ENCODE assay signal across 8 cellular contexts in genomic region chr10:13528138-13528874, GRCh38. TPM values are rescaled to one million over a fixed set of nuclear protein-coding genes. Genes with fewer than 3 reads are reported as not detected.
DNase-seq lines count a peak whose midpoint lies in the region; ATAC-seq and TF ChIP-seq lines count a peak whose summit lies in the region.

No MANE protein-coding gene starts in this region.

- TF ChIP-seq CTCF in right lobe of liver (IDR thresholded peaks at IDR 0.05) (no peak), tibial nerve (IDR thresholded peaks at IDR 0.05) (no peak)

- H4K20me1 ChIP-seq in BLaER1 = peaks cover 22% of the 10 kb centered on the region

- peak overlapping the region; percentile 96 for H3K4me2 ChIP-seq in BLaER1

- no peaks in the 10 kb centered on the region for H3K9me3 Mint-ChIP-seq in central memory CD8-positive, alpha-beta T cell

- no peak for TF ChIP-seq POLR2A in right lobe of liver (IDR thresholded peaks at IDR 0.05)
- TF ChIP-seq POLR2A in tibial nerve (IDR thresholded peaks at IDR 0.05) = no peak

- H3K9ac ChIP-seq in BLaER1 = 0 out of 2 replicates have a peak overlapping the region, but pooled peaks have one; percentile 27

- H3K27ac Mint-ChIP-seq in central memory CD8-positive, alpha-beta T cell (ENCODE audit: low read depth) = no peak overlapping the region

- H3K36me3 ChIP-seq in BLaER1 (no peaks in the 10 kb centered on the region), right lobe of liver (no peaks in the 10 kb centered on the region), tibial nerve (no peaks in the 10 kb centered on the region)

- ATAC-seq in central memory CD8-positive, alpha-beta T cell (replicated peaks; ENCODE audit: extremely low read depth, poor library complexity, severe bottlenecking) = no peak
- ATAC-seq in right lobe of liver (peak; percentile 38 to 71 (median 64)), HG03439 (IDR thresholded peaks at IDR 0.05; ENCODE audit: unreplicated experiment) (no peak)

- H3K36me3 Mint-ChIP-seq in central memory CD8-positive, alpha-beta T cell (ENCODE audit: insufficient read depth) = peaks cover 1% of the 10 kb centered on the region

- TF ChIP-seq EP300 in tibial nerve (IDR thresholded peaks at IDR 0.05) = no peak

- H3K4me1 ChIP-seq in BLaER1 (peaks cover 12% of the 10 kb centered on the region), right lobe of liver (peaks cover 0 to 13% (median 6%) of the 10 kb centered on the region in 4 donors), tibial nerve (peaks cover 0 to 29% (median 3%) of the 10 kb centered on the region in 4 donors)

- intact Hi-C loops in right lobe of liver (cut with DNase I) = no loop called here

- H3K27me3 ChIP-seq in BLaER1 = peaks cover 61% of the 10 kb centered on the region
- H3K27me3 ChIP-seq in right lobe of liver = no peaks in the 10 kb centered on the region
- no peaks in the 10 kb centered on the region for H3K27me3 ChIP-seq in tibial nerve

- no peaks in the 10 kb centered on the region for H3K9me3 ChIP-seq in BLaER1
- no peaks in the 10 kb centered on the region for H3K9me3 ChIP-seq in right lobe of liver
- no peaks in the 10 kb centered on the region for H3K9me3 ChIP-seq in tibial nerve

- H3K27me3 Mint-ChIP-seq in central memory CD8-positive, alpha-beta T cell = peaks cover 83% of the 10 kb centered on the region

- DNase-seq in HK-2 (ENCODE audit: unreplicated experiment) (peak; percentile 15), right lobe of liver (peak; percentile 35 to 63 (median 53)), tibial nerve (ENCODE audit: low spot score in 2 of 2) (no peak)
- DNase-seq in central memory CD8-positive, alpha-beta T cell (ENCODE audit: low spot score in 2 of 2) = no peak
- DNase-seq in central memory CD4-positive, alpha-beta T cell = no peak
- no peak for DNase-seq in NK-92 treated with Interleukin-12 subunit alpha and Interleukin-12 subunit beta, amount 100 ng/mL, for 24 hours (lab: John Stamatoyannopoulos, UW)

- H3K4me3 ChIP-seq in BLaER1 (peak overlapping the region; percentile 73), right lobe of liver (peak overlapping the region; percentile 51 to 62 (median 53)), tibial nerve (peak overlapping the region; percentile 42 to 70 (median 59))

- 0% methylated on average over 18 of the region's 103 CpGs for WGBS in right lobe of liver (ENCODE audit: insufficient coverage, low coverage, low lambda C conversion rate, missing lambda C conversion rate)
- WGBS in tibial nerve, 2 donors = 0 to 1% methylated on average over 12 to 31 of the region's 103 CpGs

- peaks cover 9% of the 10 kb centered on the region for H3K4me1 Mint-ChIP-seq in central memory CD8-positive, alpha-beta T cell

- peak overlapping the region; percentile 58 for H3K4me3 Mint-ChIP-seq in central memory CD8-positive, alpha-beta T cell

- H3K27ac ChIP-seq in BLaER1 (no peak overlapping the region), right lobe of liver (peak overlapping the region; percentile 44 to 69 (median 56)), tibial nerve (peak overlapping the region; percentile 19 to 89 (median 83))

RNA-seq across cellular contexts. Expression of gene BEND7, which starts 0.5 kb away (rescaled TPM):
- total RNA-seq in right lobe of liver (10 to 100 TPM; 14.5 to 21.5 (median 15.6) TPM), tibial nerve (10 to 100 TPM; 10.8 to 27.5 (median 21.5) TPM)

RNA-seq across cellular contexts. Expression of gene PRPF18, which starts 58.5 kb away (rescaled TPM):
- total RNA-seq in right lobe of liver (10 to 100 TPM in 4 of 6 experiments, 1 to 10 TPM in 2; 8.1 to 16.1 (median 11.5) TPM), tibial nerve (10 to 100 TPM; 22.9 to 34.3 (median 32.8) TPM)

Comparison
In these comparisons a context has a peak if more than half of its experiments do, and no peak if none do; other contexts are left out.
1. DNase-seq: peak in HK-2 (single experiment) and right lobe of liver (3 of 3); none in central memory CD8-positive, alpha-beta T cell (0 of 2), tibial nerve (0 of 2), central memory CD4-positive, alpha-beta T cell (single experiment) and NK-92 treated with Interleukin-12 subunit alpha and Interleukin-12 subunit beta, amount 100 ng/mL, for 24 hours (single experiment).
2. ATAC-seq: peak in right lobe of liver (4 of 4); none in central memory CD8-positive, alpha-beta T cell (single experiment) and HG03439 (single experiment).
3. Peak in every context shown above with its lines, with median percentiles within 50 percentile points of each other: H3K4me3 ChIP-seq.